Comparison of ENCODE assay signal across 8 cellular contexts in the genomic region with DNA sequence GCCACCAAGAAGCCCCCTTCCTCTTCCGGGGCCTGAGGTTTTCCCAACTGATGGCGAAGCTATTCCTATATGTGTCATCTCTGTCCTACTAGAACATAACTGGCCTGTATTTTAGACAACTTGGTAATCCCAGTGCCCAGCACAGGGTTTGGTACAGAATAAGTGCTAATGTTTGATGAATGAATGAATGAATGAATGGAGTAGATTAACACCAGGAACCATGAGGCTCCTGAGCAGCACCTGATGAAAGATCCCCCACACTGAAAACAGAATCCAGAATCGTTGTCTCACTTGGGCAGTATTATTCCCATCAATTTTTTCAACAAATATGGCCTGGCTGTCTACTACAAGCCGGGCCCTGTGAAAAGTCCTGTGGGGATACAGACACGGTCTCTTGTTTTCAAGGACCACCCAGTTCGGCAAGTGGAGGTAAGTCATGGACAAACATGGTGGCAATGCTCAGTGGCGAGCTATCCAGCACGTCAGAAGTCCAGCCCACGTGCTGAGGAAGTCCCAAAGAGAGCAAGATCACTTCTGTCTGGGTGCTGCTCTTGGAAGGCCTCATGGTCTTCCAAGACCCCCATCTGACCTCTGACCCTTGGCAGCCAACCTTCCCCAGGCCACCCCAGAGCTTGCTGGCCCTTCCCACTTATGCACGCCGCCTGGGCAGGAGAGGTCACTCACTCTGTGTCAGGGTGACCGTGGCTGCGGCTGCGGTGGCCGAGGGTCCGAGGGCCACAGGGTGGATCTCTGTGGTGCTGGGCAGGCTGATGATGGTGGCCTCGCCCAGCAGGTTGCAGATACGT. TPM values are rescaled to one million over a fixed set of nuclear protein-coding genes. Genes with fewer than 3 reads are reported as not detected.
DNase-seq lines count a peak whose midpoint lies in the region; ATAC-seq and TF ChIP-seq lines count a peak whose summit lies in the region.

No MANE protein-coding gene starts in this region.

- H3K23me2 ChIP-seq in H9 (ENCODE audit: insufficient read length, low read depth, low read length, poor library complexity, severe bottlenecking) = peaks cover 16% of the 10 kb centered on the region

- intact Hi-C loops in testis (cut with DNase I; ENCODE audit: low total_unique reads) = no loop called here

- ATAC-seq in HG03571 (IDR thresholded peaks at IDR 0.05; ENCODE audit: unreplicated experiment) = no peak

- no peak overlapping the region for H2BK20ac ChIP-seq in H9 (ENCODE audit: low read depth, low read length, poor library complexity, severe bottlenecking)

- H2BK12ac ChIP-seq in H9 (ENCODE audit: insufficient read length, low read depth, low read length) = peak overlapping the region; percentile 58

- no peak overlapping the region for H3T11ph ChIP-seq in H9 (ENCODE audit: low read length)

- no peak overlapping the region for H2BK5ac ChIP-seq in H9 (ENCODE audit: insufficient read length, low read length)

- H4K91ac ChIP-seq in H9 (ENCODE audit: insufficient read length, low read depth, low read length) = no peak overlapping the region

- H3K23ac ChIP-seq in H9 (ENCODE audit: insufficient read length, low read depth, low read length) = no peak overlapping the region

- DNase-seq in H9 (no peak), hepatocyte (ENCODE audit: low spot score) (no peak), SW480 (ENCODE audit: low spot score) (no peak), testis (no peak), DMS79 treated with DMSO at 0.1 percent for 48 hours (lab: John Stamatoyannopoulos, UW) (no peak)

- no peaks in the 10 kb centered on the region for H3K9me2 ChIP-seq in hepatocyte (replicated peaks; ENCODE audit: insufficient read depth)

- H4K20me1 ChIP-seq in H9 (ENCODE audit: control insufficient read depth, insufficient read depth, insufficient read length) = no peaks in the 10 kb centered on the region
- H4K20me1 ChIP-seq in hepatocyte (ENCODE audit: insufficient read depth, poor library complexity, severe bottlenecking) = no peaks in the 10 kb centered on the region

- H3K4me1 ChIP-seq in H9 (ENCODE audit: insufficient read depth, low read length) = no peaks in the 10 kb centered on the region
- H3K4me1 ChIP-seq in hepatocyte (ENCODE audit: insufficient read depth) = peaks cover 22% of the 10 kb centered on the region
- peaks cover 20% of the 10 kb centered on the region for H3K4me1 ChIP-seq in testis

- peak overlapping the region; percentile 40 for H3K18ac ChIP-seq in H9 (ENCODE audit: insufficient read length, low read depth, low read length)

- no peaks in the 10 kb centered on the region for H3K79me1 ChIP-seq in H9 (ENCODE audit: insufficient read depth, low read depth, low read length, poor library complexity, severe bottlenecking)

- H4K5ac ChIP-seq in H9 (ENCODE audit: insufficient read length, low read depth, low read length) = no peak overlapping the region

- H3K36me3 Mint-ChIP-seq in H9 (ENCODE audit: insufficient read depth in 1 of 3, low read depth in 3 of 3) = peaks cover 7 to 16% (median 9%) of the 10 kb centered on the region in 3 experiments

- H3K27ac ChIP-seq in H9 (ENCODE audit: insufficient read length, low read depth, low read length) (no peak overlapping the region), VCaP (peak overlapping the region; percentile 99), hepatocyte (no peak overlapping the region), skin epidermis (peak overlapping the region in 20 of 21 experiments; percentile 76 to 99 (median 96)), testis (peak overlapping the region in 1 of 2 donors; percentile 100)

- peaks cover 21 to 24% of the 10 kb centered on the region in 2 experiments for H3K4me1 Mint-ChIP-seq in H9

- H3K79me2 ChIP-seq in H9 (ENCODE audit: insufficient read depth, low read length) = peaks cover 5% of the 10 kb centered on the region; the same call in 1 of the 2 replicates
- H3K79me2 ChIP-seq in hepatocyte = peaks cover 39% of the 10 kb centered on the region

- no peak overlapping the region for H4K8ac ChIP-seq in H9 (replicated peaks; ENCODE audit: insufficient read length, low read depth, low read length)

- no peak overlapping the region for H2BK15ac ChIP-seq in H9 (ENCODE audit: low read depth, low read length)

- no peak overlapping the region for H3K27ac Mint-ChIP-seq in H9

- peak overlapping the region; percentile 21; the same call in 1 of the 2 replicates for H3K4ac ChIP-seq in H9 (ENCODE audit: low read depth, low read length)

- H3K36me3 ChIP-seq in hepatocyte (replicated peaks; ENCODE audit: insufficient read depth, low read depth) (no peaks in the 10 kb centered on the region), testis (ENCODE audit: low read depth, missing control alignments) (no peaks in the 10 kb centered on the region)

- no peak for TF ChIP-seq POLR2A in testis (IDR thresholded peaks at IDR 0.05)

- H3K9me3 ChIP-seq in H9 (ENCODE audit: control insufficient read depth, low read depth, low read length) = no peaks in the 10 kb centered on the region
- no peaks in the 10 kb centered on the region for H3K9me3 ChIP-seq in hepatocyte (ENCODE audit: low read depth)
- H3K9me3 ChIP-seq in testis = no peaks in the 10 kb centered on the region

- no peak overlapping the region for H3K4me3 ChIP-seq in hepatocyte
- peak overlapping the region; percentile 29 to 97 (median 94) for H3K4me3 ChIP-seq in skin epidermis
- H3K4me3 ChIP-seq in testis = peak overlapping the region in 1 of 2 donors; percentile 85

- WGBS in H9 (ENCODE audit: extremely low coverage, insufficient read length, low lambda C conversion rate) = no CpG with 5 or more reads among the region's 18 CpGs
- 98% methylated on average over 18 of the region's 18 CpGs for WGBS in hepatocyte (ENCODE audit: low lambda C conversion rate, missing lambda C conversion rate)
- WGBS in testis, 2 donors = 57 to 73% methylated on average over 9 to 17 of the region's 18 CpGs

- H3K56ac ChIP-seq in H9 (ENCODE audit: insufficient read length, low read depth, low read length) = no peak overlapping the region

- no peak overlapping the region for H2AFZ ChIP-seq in H9 (ENCODE audit: low read length)
- H2AFZ ChIP-seq in hepatocyte = no peak overlapping the region

- no peak overlapping the region for H3K9ac ChIP-seq in H9 (ENCODE audit: extremely low read depth, insufficient read length, low read length)

- no peak for TF ChIP-seq CTCF in H9 (conservative IDR thresholded peaks at IDR 0.05)
- TF ChIP-seq CTCF in VCaP (conservative IDR thresholded peaks at IDR 0.05) = no peak
- no peak for TF ChIP-seq CTCF in hepatocyte (IDR thresholded peaks at IDR 0.05; ENCODE audit: poor library complexity)
- TF ChIP-seq CTCF in testis (IDR thresholded peaks at IDR 0.05) = no peak

- no peak overlapping the region for H3K14ac ChIP-seq in H9 (ENCODE audit: insufficient read depth, low read length)

- H2BK120ac ChIP-seq in H9 (ENCODE audit: low read depth, low read length, poor library complexity, severe bottlenecking) = no peak overlapping the region

- H3K4me2 ChIP-seq in H9 (ENCODE audit: insufficient read depth, insufficient read length, low read length) (peak overlapping the region; percentile 15), hepatocyte (peak overlapping the region; percentile 73)

- H3K4me3 Mint-ChIP-seq in H9 = peak overlapping the region; percentile 19 to 64; a peak in 4 of 5 replicates

- no peaks in the 10 kb centered on the region for H3K27me3 Mint-ChIP-seq in H9 (ENCODE audit: low read depth)

- H2AK5ac ChIP-seq in H9 (ENCODE audit: insufficient read length, low read length) = no peak overlapping the region

- no peaks in the 10 kb centered on the region for H3K9me3 Mint-ChIP-seq in H9

- H3K27me3 ChIP-seq in H9 (ENCODE audit: insufficient read depth, low read length) (no peaks in the 10 kb centered on the region), hepatocyte (no peaks in the 10 kb centered on the region), testis (no peaks in the 10 kb centered on the region)

RNA-seq across cellular contexts. Expression of gene NAIF1, which starts 1.0 kb away (rescaled TPM):
- total RNA-seq in H9 (2021) (6.3 TPM in 2 replicates), hepatocyte (9.6 and 10.3 TPM in 2 replicates), testis (10 to 100 TPM; 18.5 to 19.4 TPM)
- polyA plus RNA-seq in hepatocyte (7.0 and 8.0 TPM in 2 replicates), testis (ENCODE audit: insufficient read depth, low read depth, low replicate concordance) (25.1 TPM)

RNA-seq across cellular contexts. Expression of gene SLC25A25, which starts 1.9 kb away (rescaled TPM):
- total RNA-seq in H9 (2021) = 16.0 and 16.9 TPM in 2 replicates
- total RNA-seq in hepatocyte = 52.4 and 62.3 TPM in 2 replicates
- polyA plus RNA-seq in hepatocyte = 40.1 and 51.0 TPM in 2 replicates
- 10 to 100 TPM; 19.1 to 21.1 TPM for total RNA-seq in testis
- 15.0 TPM for polyA plus RNA-seq in testis (ENCODE audit: insufficient read depth, low read depth, low replicate concordance)

Comparison
In these comparisons a context has a peak if more than half of its experiments do, and no peak if none do; other contexts are left out.
1. H3K27ac ChIP-seq: peak in VCaP (single experiment) and skin epidermis (20 of 21); none in H9 (single experiment) and hepatocyte (single experiment).